14 cellular contexts compared by ENCODE assay signal in the genomic region with DNA sequence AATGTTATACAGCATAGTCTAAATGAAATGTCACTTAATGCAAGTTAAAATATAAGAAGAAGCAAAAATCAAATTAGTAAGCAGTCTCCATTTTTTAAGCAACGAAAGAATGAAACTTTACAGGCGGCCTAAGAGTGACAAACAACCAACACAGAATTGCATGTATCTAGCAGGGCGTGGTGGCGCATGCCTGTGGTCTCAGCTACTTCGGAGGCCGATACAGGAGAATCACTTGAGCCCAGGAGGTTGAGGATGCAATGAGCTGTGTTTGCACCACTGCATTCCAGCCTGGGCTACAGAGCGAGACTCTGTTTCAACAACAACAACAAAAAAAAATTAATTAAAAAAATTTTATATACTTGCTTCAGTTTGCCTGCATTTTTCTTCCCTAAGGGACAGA.
"Had no signal": no experiment of that assay in that cellular context is flagged by ENCODE, and none has a peak within 500 bp of the region (broad histone marks: within the 10 kb centered on the region; RNA-seq: fewer than 3 reads in every experiment).

No MANE protein-coding gene starts in this region.

- H3K27me3 Mint-ChIP-seq: activated CD8-positive, alpha-beta memory T cell treated with anti-CD3 and anti-CD28 coated beads, Interleukin-2, amount 10 ng/mL, durations not matched to agents 7 days and 5 days; activated T-cell treated with anti-CD3 and anti-CD28 coated beads, Interleukin-2, amount 50 U/mL, for 24 hours; progenitor cell of endocrine pancreas had no signal

- ATAC-seq: activated CD8-positive, alpha-beta memory T cell treated with anti-CD3 and anti-CD28 coated beads, Interleukin-2, amount 10 ng/mL, durations not matched to agents 7 days and 5 days; right cardiac atrium; stimulated activated naive B cell treated with anti-CD40 and anti-IgM and Interleukin-4, amounts not matched to agents 10 μg/mL and 1 μg/mL and 100 μg/mL, for 72 hours had no signal

- H3K4me3 ChIP-seq: hepatocyte, tibial nerve had no signal

- H3K36me3 ChIP-seq: tibial nerve had no signal

- H3K9me3 ChIP-seq: tibial nerve had no signal

- H3K36me3 Mint-ChIP-seq: stimulated activated naive B cell treated with anti-CD40 and anti-IgM and Interleukin-4, amounts not matched to agents 10 μg/mL and 1 μg/mL and 100 μg/mL, for 72 hours had no signal

- H3K4me1 Mint-ChIP-seq: activated B cell treated with CpG ODN at 0.5 μM for 24 hours; stimulated activated naive B cell treated with anti-CD40 and anti-IgM and Interleukin-4, amounts not matched to agents 10 μg/mL and 1 μg/mL and 100 μg/mL, for 72 hours had no signal

- DNase-seq: activated B cell treated with CpG ODN at 0.5 μM for 24 hours; activated CD4-positive, alpha-beta T cell treated with anti-CD3 and anti-CD28 coated beads, Interleukin-2, amount 50 U/mL, for 4 hours; activated CD8-positive, alpha-beta memory T cell treated with anti-CD3 and anti-CD28 coated beads, Interleukin-2, amount 10 ng/mL, durations not matched to agents 7 days and 5 days; activated effector memory CD4-positive, alpha-beta T cell treated with anti-CD3 and anti-CD28 coated beads, Interleukin-2, amount 50 U/mL, for 16 hours; activated T-cell treated with anti-CD3 and anti-CD28 coated beads, Interleukin-2, amount 50 U/mL, for 24 hours; central memory CD4-positive, alpha-beta T cell; effector memory CD4-positive, alpha-beta T cell; right cardiac atrium; stimulated activated naive B cell treated with anti-CD40 and anti-IgM and Interleukin-4, amounts not matched to agents 10 μg/mL and 1 μg/mL and 100 μg/mL, for 72 hours had no signal

- H3K4me3 Mint-ChIP-seq: activated B cell treated with CpG ODN at 0.5 μM for 24 hours; activated CD8-positive, alpha-beta memory T cell treated with anti-CD3 and anti-CD28 coated beads, Interleukin-2, amount 10 ng/mL, durations not matched to agents 7 days and 5 days; activated T-cell treated with anti-CD3 and anti-CD28 coated beads, Interleukin-2, amount 50 U/mL, for 24 hours; mesothelial cell of epicardium; stimulated activated naive B cell treated with anti-CD40 and anti-IgM and Interleukin-4, amounts not matched to agents 10 μg/mL and 1 μg/mL and 100 μg/mL, for 72 hours had no signal

- H3K9me3 Mint-ChIP-seq: activated B cell treated with CpG ODN at 0.5 μM for 24 hours; activated T-cell treated with anti-CD3 and anti-CD28 coated beads, Interleukin-2, amount 50 U/mL, for 24 hours; mesothelial cell of epicardium; stimulated activated naive B cell treated with anti-CD40 and anti-IgM and Interleukin-4, amounts not matched to agents 10 μg/mL and 1 μg/mL and 100 μg/mL, for 72 hours had no signal

- H3K27ac ChIP-seq: epithelial cell of prostate, hepatocyte, tibial nerve had no signal

- H3K4me2 ChIP-seq: hepatocyte had no signal

- H3K27me3 ChIP-seq: hepatocyte, tibial nerve had no signal

- H3K27ac Mint-ChIP-seq: activated B cell treated with CpG ODN at 0.5 μM for 24 hours; activated CD8-positive, alpha-beta memory T cell treated with anti-CD3 and anti-CD28 coated beads, Interleukin-2, amount 10 ng/mL, durations not matched to agents 7 days and 5 days; activated T-cell treated with anti-CD3 and anti-CD28 coated beads, Interleukin-2, amount 50 U/mL, for 24 hours; progenitor cell of endocrine pancreas; stimulated activated naive B cell treated with anti-CD40 and anti-IgM and Interleukin-4, amounts not matched to agents 10 μg/mL and 1 μg/mL and 100 μg/mL, for 72 hours had no signal

- H2AFZ ChIP-seq: hepatocyte had no signal
